In the genomic region with DNA sequence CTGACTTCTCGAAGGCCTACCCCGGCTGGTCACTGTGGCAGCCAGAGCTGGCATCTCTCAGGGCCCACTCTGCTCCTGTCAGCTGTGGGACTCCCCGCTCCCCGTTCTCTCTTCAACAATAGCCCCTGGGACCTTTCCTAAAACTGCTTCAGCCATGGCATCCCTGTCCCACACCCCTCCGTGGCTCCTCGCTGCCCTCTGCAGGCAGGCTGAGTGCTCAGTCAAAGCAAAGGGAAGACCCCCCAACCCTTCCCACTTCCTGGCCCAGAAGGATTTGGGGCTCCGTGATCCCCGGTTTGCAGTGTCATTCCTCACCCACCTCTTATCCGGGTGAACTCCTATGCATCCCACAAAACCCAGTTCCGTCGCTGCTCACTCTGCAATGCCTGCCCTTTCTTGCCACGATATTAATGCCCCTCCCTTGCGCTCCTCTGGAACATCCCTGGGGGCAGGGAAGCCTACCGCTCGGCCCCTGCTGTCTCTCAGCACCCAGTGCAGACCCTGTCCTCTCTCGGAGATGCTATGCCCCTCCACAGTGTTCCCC, we compare ENCODE assay signal across 14 cellular contexts. TPM values are rescaled to one million over a fixed set of nuclear protein-coding genes. Genes with fewer than 3 reads are reported as not detected.
DNase-seq lines count a peak whose midpoint lies in the region; ATAC-seq, FAIRE-seq and TF ChIP-seq lines count a peak whose summit lies in the region.
"Had no signal": no experiment of that assay in that cellular context is flagged by ENCODE, and none has a peak within 500 bp of the region (broad histone marks: within the 10 kb centered on the region; RNA-seq: fewer than 3 reads in every experiment).

No MANE protein-coding gene starts in this region.

- H3K27me3 ChIP-seq in PC-9 (ENCODE audit: insufficient read depth, low read depth) (no peaks in the 10 kb centered on the region), small intestine (ENCODE audit: control insufficient read depth in 2 of 2, insufficient read depth in 2 of 2, low read length in 2 of 2) (no peaks in the 10 kb centered on the region)
- no peaks in the 10 kb centered on the region for H3K27me3 ChIP-seq in CD4-positive, alpha-beta T cell (ENCODE audit: control insufficient read depth, insufficient read depth, low read length)
- H3K27me3 ChIP-seq: body of pancreas had no signal

- DNase-seq in stimulated activated naive CD8-positive, alpha-beta T cell treated with anti-CD3 and anti-CD28 coated beads, Interleukin-15, Interleukin-2, amounts not matched to agents 100 U/mL and 50 U/mL, for 24 hours, result peak; percentile 44
- no peak for DNase-seq in stimulated activated naive CD8-positive, alpha-beta T cell treated with anti-CD3 and anti-CD28 coated beads, Interleukin-15, amount 100 ng/mL, for 72 hours
- DNase-seq in PC-9 (no peak), fibroblast of mammary gland (ENCODE audit: low read depth) (no peak), SHP77 treated with DMSO at 0.1 percent for 48 hours (lab: John Stamatoyannopoulos, UW) (no peak), small intestine (no peak)
- no peak for DNase-seq in CD4-positive, alpha-beta T cell
- DNase-seq: body of pancreas, left ventricle myocardium inferior had no signal

- CTCF ChIA-PET in PC-9 (lab: Charles Lee), result no interaction called here
- CTCF ChIA-PET in CD4-positive, alpha-beta T cell (lab: Charles Lee), result no interaction called here

- no peaks in the 10 kb centered on the region for H3K79me2 ChIP-seq in PC-9 (ENCODE audit: low read depth)
- H3K79me2 ChIP-seq: parathyroid adenoma had no signal

- no peak overlapping the region for H3K4me2 ChIP-seq in PC-9

- H4K20me1 ChIP-seq in PC-9 (ENCODE audit: insufficient read depth), result no peaks in the 10 kb centered on the region

- no peaks in the 10 kb centered on the region for H3K9me3 Mint-ChIP-seq in stimulated activated naive CD8-positive, alpha-beta T cell treated with anti-CD3 and anti-CD28 coated beads, Interleukin-15, amount 100 ng/mL, for 72 hours
- no peaks in the 10 kb centered on the region for H3K9me3 Mint-ChIP-seq in CD4-positive, alpha-beta T cell

- no TSS peak for BruUV-seq in PC-9 (replicated peaks; lab: Mats Ljungman, UMichigan)

- H3K36me3 ChIP-seq in PC-9 (ENCODE audit: low read depth) (no peaks in the 10 kb centered on the region), small intestine (ENCODE audit: control insufficient read depth in 2 of 2, insufficient read depth in 2 of 2, low read length in 2 of 2) (no peaks in the 10 kb centered on the region)
- H3K36me3 ChIP-seq: left ventricle myocardium inferior, tibial nerve had no signal

- H3K9me2 ChIP-seq in PC-9 (ENCODE audit: insufficient read depth), result no peaks in the 10 kb centered on the region

- FAIRE-seq in small intestine (lab: Jason Lieb, UNC), result no peak

- POLR2A ChIA-PET in PC-9 (lab: Charles Lee; ENCODE audit: unreplicated experiment), result no interaction called here
- POLR2A ChIA-PET in CD4-positive, alpha-beta T cell (lab: Charles Lee), result no interaction called here

- peaks cover 40% of the 10 kb centered on the region for H3K4me1 ChIP-seq in PC-9 (replicated peaks; ENCODE audit: insufficient read depth)
- H3K4me1 ChIP-seq in small intestine (ENCODE audit: control insufficient read depth in 2 of 2, insufficient read depth in 1 of 2, low read depth in 1 of 2, low read length in 1 of 2), result no peaks in the 10 kb centered on the region
- H3K4me1 ChIP-seq: parathyroid adenoma had no signal

- no peaks in the 10 kb centered on the region for H3K27me3 Mint-ChIP-seq in stimulated activated naive CD8-positive, alpha-beta T cell treated with anti-CD3 and anti-CD28 coated beads, Interleukin-15, amount 100 ng/mL, for 72 hours
- peaks cover under 1% of the 10 kb centered on the region for H3K27me3 Mint-ChIP-seq in CD4-positive, alpha-beta T cell

- no peak for ATAC-seq in stimulated activated naive CD8-positive, alpha-beta T cell treated with anti-CD3 and anti-CD28 coated beads, Interleukin-15, Interleukin-2, amounts not matched to agents 100 U/mL and 50 U/mL, for 24 hours
- no peak for ATAC-seq in stimulated activated naive CD8-positive, alpha-beta T cell treated with anti-CD3 and anti-CD28 coated beads, Interleukin-15, amount 100 ng/mL, for 72 hours
- ATAC-seq in GM18868 (IDR thresholded peaks at IDR 0.05; ENCODE audit: unreplicated experiment), result no peak
- no peak for ATAC-seq in CD4-positive, alpha-beta T cell (ENCODE audit: poor library complexity)
- ATAC-seq: body of pancreas had no signal

- H3K9me3 ChIP-seq in PC-9 (ENCODE audit: insufficient read depth, low read depth), result no peaks in the 10 kb centered on the region
- H3K9me3 ChIP-seq in small intestine (ENCODE audit: control insufficient read depth, low read depth), result no peaks in the 10 kb centered on the region
- H3K9me3 ChIP-seq in CD4-positive, alpha-beta T cell (ENCODE audit: control insufficient read depth, low read length), result no peaks in the 10 kb centered on the region
- H3K9me3 ChIP-seq: body of pancreas, left ventricle myocardium inferior, tibial nerve had no signal

- no peak overlapping the region for H3K27ac Mint-ChIP-seq in stimulated activated naive CD8-positive, alpha-beta T cell treated with anti-CD3 and anti-CD28 coated beads, Interleukin-15, amount 100 ng/mL, for 72 hours
- H3K27ac Mint-ChIP-seq in CD4-positive, alpha-beta T cell, result no peak overlapping the region

- H3K4me3 ChIP-seq in PC-9, result no peak overlapping the region
- no peak overlapping the region for H3K4me3 ChIP-seq in fibroblast of mammary gland (ENCODE audit: control insufficient read depth, low read depth, low read length)
- H3K4me3 ChIP-seq in small intestine (ENCODE audit: low read depth in 1 of 2, low read length in 2 of 2), result no peak overlapping the region
- H3K4me3 ChIP-seq: body of pancreas, left ventricle myocardium inferior, tibial nerve had no signal

- H3K27ac ChIP-seq in PC-9 (no peak overlapping the region), small intestine (ENCODE audit: low read depth in 1 of 2, low read length in 1 of 2) (no peak overlapping the region)
- no peak overlapping the region for H3K27ac ChIP-seq in CD4-positive, alpha-beta T cell (ENCODE audit: low read depth, low read length)
- H3K27ac ChIP-seq: body of pancreas, C4-2B, left ventricle myocardium inferior, parathyroid adenoma, tibial nerve had no signal

- intact Hi-C loops in PC-9 (cut with micrococcal nuclease; ENCODE audit: unreplicated experiment), result no loop called here
- intact Hi-C loops in CD4-positive, alpha-beta T cell (cut with DNase I, micrococcal nuclease), result no loop called here

- no peaks in the 10 kb centered on the region for H3K4me1 Mint-ChIP-seq in stimulated activated naive CD8-positive, alpha-beta T cell treated with anti-CD3 and anti-CD28 coated beads, Interleukin-15, amount 100 ng/mL, for 72 hours
- H3K4me1 Mint-ChIP-seq in CD4-positive, alpha-beta T cell (ENCODE audit: low read depth), result no peaks in the 10 kb centered on the region

- TF ChIP-seq CTCF in PC-9 (conservative IDR thresholded peaks at IDR 0.05) (peak; percentile 49; the same call in 1 of the 2 replicates), fibroblast of mammary gland (conservative IDR thresholded peaks at IDR 0.05; ENCODE audit: control insufficient read depth, insufficient read depth, low read depth, low read length) (peak; percentile 41)
- no peak for TF ChIP-seq CTCF in CD4-positive, alpha-beta T cell (IDR thresholded peaks at IDR 0.05)

- no peak overlapping the region for H2AFZ ChIP-seq in PC-9
- H2AFZ ChIP-seq: parathyroid adenoma had no signal

- WGBS in small intestine, 3 donors, result 80 to 83% (median 82%) methylated on average over 16 of the region's 16 CpGs

- no peaks in the 10 kb centered on the region for H3K36me3 Mint-ChIP-seq in CD4-positive, alpha-beta T cell (ENCODE audit: low read depth)

- no peak overlapping the region for H3K4me3 Mint-ChIP-seq in stimulated activated naive CD8-positive, alpha-beta T cell treated with anti-CD3 and anti-CD28 coated beads, Interleukin-15, amount 100 ng/mL, for 72 hours
- H3K4me3 Mint-ChIP-seq in CD4-positive, alpha-beta T cell, result no peak overlapping the region

- peaks cover 10% of the 10 kb centered on the region; the same call in 1 of the 2 replicates for H3F3A ChIP-seq in PC-9 (ENCODE audit: insufficient read depth, low read depth)

RNA-seq across cellular contexts. Expression of a gene that starts 1.6 kb away (rescaled TPM):
- 2.2 and 2.5 TPM in 2 replicates for total RNA-seq in PC-9 (2021)
- polyA plus RNA-seq in small intestine, result 1 to 10 TPM in 1 of 3 donors, not detected in 2; 1.7 TPM
- total RNA-seq in CD4-positive, alpha-beta T cell, result not detected
- total RNA-seq: left ventricle myocardium inferior, NCI-H460 had no signal

RNA-seq across cellular contexts. Expression of a gene that starts 12.2 kb away (rescaled TPM):
- not detected in 2 replicates for total RNA-seq in PC-9 (2021)
- 100 to 1,000 TPM in 1 of 3 donors, 10 to 100 TPM in 1, under 1 TPM in 1; 0.58 to 124 (median 60.8) TPM for polyA plus RNA-seq in small intestine
- not detected for total RNA-seq in CD4-positive, alpha-beta T cell
- total RNA-seq: left ventricle myocardium inferior, NCI-H460 had no signal

RNA-seq across cellular contexts. Expression of a gene that starts 34.0 kb away (rescaled TPM):
- total RNA-seq in PC-9 (2021), result 0.15 and 0.24 TPM in 2 replicates
- polyA plus RNA-seq in small intestine, result 10 to 100 TPM in 1 of 3 donors, under 1 TPM in 2; 0.45 to 20.4 (median 0.81) TPM
- not detected for total RNA-seq in CD4-positive, alpha-beta T cell
